ENCODE assay signal across 1 cellular context in genomic region chr9:125407974-125408900, GRCh38.
A peak's percentile ranks its signal among the peaks of the same experiment; 100 is the strongest.
TF ChIP-seq lines count a peak whose summit lies in the region.

No MANE protein-coding gene starts in this region.

TF ChIP-seq in HepG2, 621 proteins besides CTCF, POLR2A, EP300 and RAD21 (continued from another document and continues in another):
- TF ChIP-seq ZSCAN5A (CRISPR knock-in tag; IDR thresholded peaks at IDR 0.05; ENCODE audit: borderline replicate concordance) (no peak), ZNF614 (CRISPR knock-in tag; IDR thresholded peaks at IDR 0.05; ENCODE audit: borderline replicate concordance) (no peak), HNRNPK (IDR thresholded peaks at IDR 0.05; ENCODE audit: low read depth, low read length, poor library complexity, severe bottlenecking) (peak; percentile 76), ZBTB7B (CRISPR knock-in tag; IDR thresholded peaks at IDR 0.05) (peak; percentile 61), ZNF44 (CRISPR knock-in tag; IDR thresholded peaks at IDR 0.05) (no peak), HOXA7 (CRISPR knock-in tag; IDR thresholded peaks at IDR 0.05) (no peak), HIC2 (CRISPR knock-in tag; IDR thresholded peaks at IDR 0.05; ENCODE audit: low read depth) (no peak), JUNB (CRISPR knock-in tag; IDR thresholded peaks at IDR 0.05; ENCODE audit: borderline replicate concordance) (no peak), ZFP41 (CRISPR knock-in tag; IDR thresholded peaks at IDR 0.05; ENCODE audit: borderline replicate concordance) (no peak), BCL3 (CRISPR knock-in tag; IDR thresholded peaks at IDR 0.05) (no peak), POLR2AphosphoS2 (IDR thresholded peaks at IDR 0.05; ENCODE audit: low read depth, low read length) (no peak), ZNF30 (CRISPR knock-in tag; IDR thresholded peaks at IDR 0.05) (no peak), ZBTB3 (CRISPR knock-in tag; IDR thresholded peaks at IDR 0.05; ENCODE audit: borderline replicate concordance, low read depth) (no peak), KMT2A (CRISPR knock-in tag; IDR thresholded peaks at IDR 0.05) (peak; percentile 54; the same call in 1 of the 2 replicates), ZNF326 (CRISPR knock-in tag; IDR thresholded peaks at IDR 0.05; ENCODE audit: borderline replicate concordance) (no peak), ZMYM2 (CRISPR knock-in tag; IDR thresholded peaks at IDR 0.05) (peak; percentile 21; the same call in 1 of the 2 replicates), PAXIP1 (CRISPR knock-in tag; conservative IDR thresholded peaks at IDR 0.05) (no peak), SNAPC5 (CRISPR knock-in tag; IDR thresholded peaks at IDR 0.05; ENCODE audit: borderline replicate concordance) (no peak), ARID2 (CRISPR knock-in tag; IDR thresholded peaks at IDR 0.05; ENCODE audit: borderline replicate concordance) (peak; percentile 62; the same call in 1 of the 2 replicates), ZNF382 (CRISPR knock-in tag; IDR thresholded peaks at IDR 0.05; ENCODE audit: borderline replicate concordance) (no peak), HCFC1 (IDR thresholded peaks at IDR 0.05; ENCODE audit: low read depth, low read length) (no peak), KDM3A (CRISPR knock-in tag; IDR thresholded peaks at IDR 0.05; ENCODE audit: low read depth) (peak; percentile 92; the same call in 1 of the 2 replicates), BHLHE40 (IDR thresholded peaks at IDR 0.05; ENCODE audit: low read length) (no peak), REPIN1 (CRISPR knock-in tag; IDR thresholded peaks at IDR 0.05; ENCODE audit: borderline replicate concordance, low read depth) (0 out of 2 replicates have a peak, but pooled peaks have one; percentile 56), ZNF709 (CRISPR knock-in tag; IDR thresholded peaks at IDR 0.05) (0 out of 2 replicates have a peak, but pooled peaks have one; percentile 74), ZNF563 (CRISPR knock-in tag; IDR thresholded peaks at IDR 0.05) (peak; percentile 47; the same call in 1 of the 2 replicates), ZIK1 (CRISPR knock-in tag; IDR thresholded peaks at IDR 0.05; ENCODE audit: borderline replicate concordance, low read depth) (no peak), ZFP91 (CRISPR knock-in tag; IDR thresholded peaks at IDR 0.05; ENCODE audit: borderline replicate concordance) (peak; percentile 72; the same call in 1 of the 2 replicates), ERF (CRISPR knock-in tag; IDR thresholded peaks at IDR 0.05) (peak; percentile 66; the same call in 1 of the 2 replicates), ZNF574 (CRISPR knock-in tag; IDR thresholded peaks at IDR 0.05) (peak; percentile 30; the same call in 1 of the 2 replicates), HDAC2 (CRISPR knock-in tag; IDR thresholded peaks at IDR 0.05) (peak; percentile 65), ZNF790 (CRISPR knock-in tag; IDR thresholded peaks at IDR 0.05; ENCODE audit: borderline replicate concordance) (no peak), ZNF792 (CRISPR knock-in tag; IDR thresholded peaks at IDR 0.05) (no peak), XBP1 (CRISPR knock-in tag; IDR thresholded peaks at IDR 0.05) (no peak), MAX (IDR thresholded peaks at IDR 0.05) (no peak), NFKB2 (CRISPR knock-in tag; IDR thresholded peaks at IDR 0.05; ENCODE audit: borderline replicate concordance) (0 out of 2 replicates have a peak, but pooled peaks have one; percentile 39), FUBP1 (CRISPR knock-in tag; IDR thresholded peaks at IDR 0.05; ENCODE audit: borderline replicate concordance) (no peak), ZNF263 (CRISPR knock-in tag; IDR thresholded peaks at IDR 0.05) (no peak), ZNF205 (CRISPR knock-in tag; IDR thresholded peaks at IDR 0.05) (0 out of 2 replicates have a peak, but pooled peaks have one; percentile 30), TRIM24 (CRISPR knock-in tag; IDR thresholded peaks at IDR 0.05) (no peak), ZBTB1 (CRISPR knock-in tag; IDR thresholded peaks at IDR 0.05; ENCODE audit: borderline replicate concordance) (no peak), ZNF335 (CRISPR knock-in tag; IDR thresholded peaks at IDR 0.05) (no peak), CERS6 (CRISPR knock-in tag; IDR thresholded peaks at IDR 0.05) (0 out of 2 replicates have a peak, but pooled peaks have one; percentile 41), TBX2 (CRISPR knock-in tag; IDR thresholded peaks at IDR 0.05; ENCODE audit: borderline replicate concordance) (0 out of 2 replicates have a peak, but pooled peaks have one; percentile 30), ZNF800 (CRISPR knock-in tag; IDR thresholded peaks at IDR 0.05) (0 out of 2 replicates have a peak, but pooled peaks have one; percentile 27), YEATS4 (CRISPR knock-in tag; IDR thresholded peaks at IDR 0.05; ENCODE audit: borderline replicate concordance) (peak; percentile 18; the same call in 1 of the 2 replicates), SMARCE1 (IDR thresholded peaks at IDR 0.05; ENCODE audit: borderline replicate concordance) (no peak)
